Comparison of ENCODE assay signal across 8 cellular contexts in genomic region chr5:68239485-68239884, GRCh38. TPM values are rescaled to one million over a fixed set of nuclear protein-coding genes. Genes with fewer than 3 reads are reported as not detected.
DNase-seq lines count a peak whose midpoint lies in the region; ATAC-seq and TF ChIP-seq lines count a peak whose summit lies in the region.

No MANE protein-coding gene starts in this region.

- H3K27ac Mint-ChIP-seq in activated T-helper 17 cell treated with anti-CD3 and anti-CD28 coated beads, Interleukin-2, amount 50 U/mL, for 72 hours, result peak overlapping the region; percentile 50
- peak overlapping the region; percentile 53 for H3K27ac Mint-ChIP-seq in glutamatergic neuron (ENCODE audit: unreplicated experiment)

- H3K79me2 ChIP-seq in OCI-LY7 (ENCODE audit: insufficient read depth, low read depth, low read length), result peaks cover 50% of the 10 kb centered on the region

- H3K36me3 Mint-ChIP-seq in activated T-helper 17 cell treated with anti-CD3 and anti-CD28 coated beads, Interleukin-2, amount 50 U/mL, for 72 hours (ENCODE audit: low read depth), result peaks cover 16% of the 10 kb centered on the region
- H3K36me3 Mint-ChIP-seq in glutamatergic neuron (ENCODE audit: unreplicated experiment), result no peaks in the 10 kb centered on the region

- TF ChIP-seq CTCF in OCI-LY7 (conservative IDR thresholded peaks at IDR 0.05; ENCODE audit: low read length) (no peak), glutamatergic neuron (IDR thresholded peaks at IDR 0.05; ENCODE audit: partially characterized antibody, unreplicated experiment) (no peak), sigmoid colon (IDR thresholded peaks at IDR 0.05) (no peak)

- peak overlapping the region; percentile 13; the same call in 1 of the 2 replicates for H3K4me2 ChIP-seq in OCI-LY7 (ENCODE audit: low read length)

- H3K4me1 ChIP-seq in OCI-LY7 (ENCODE audit: insufficient read depth, low read length, poor library complexity, severe bottlenecking), result peaks cover 12% of the 10 kb centered on the region
- H3K4me1 ChIP-seq in sigmoid colon, result peaks cover 0 to 97% (median 83%) of the 10 kb centered on the region in 4 donors
- peaks cover 6 to 8% of the 10 kb centered on the region in 2 donors for H3K4me1 ChIP-seq in aorta (ENCODE audit: control insufficient read depth in 1 of 2, insufficient read depth in 2 of 2, low read length in 2 of 2)
- no peaks in the 10 kb centered on the region; the same call in 1 of the 2 replicates for H3K4me1 ChIP-seq in SJCRH30

- H3K4me3 Mint-ChIP-seq in activated T-helper 17 cell treated with anti-CD3 and anti-CD28 coated beads, Interleukin-2, amount 50 U/mL, for 72 hours, result peak overlapping the region; percentile 53
- no peak overlapping the region for H3K4me3 Mint-ChIP-seq in glutamatergic neuron (ENCODE audit: unreplicated experiment)

- no peaks in the 10 kb centered on the region for H3K9me3 Mint-ChIP-seq in activated T-helper 17 cell treated with anti-CD3 and anti-CD28 coated beads, Interleukin-2, amount 50 U/mL, for 72 hours
- no peaks in the 10 kb centered on the region for H3K9me3 Mint-ChIP-seq in glutamatergic neuron (ENCODE audit: unreplicated experiment)

- no peaks in the 10 kb centered on the region for H3K27me3 Mint-ChIP-seq in activated T-helper 17 cell treated with anti-CD3 and anti-CD28 coated beads, Interleukin-2, amount 50 U/mL, for 72 hours
- no peaks in the 10 kb centered on the region for H3K27me3 Mint-ChIP-seq in glutamatergic neuron (ENCODE audit: unreplicated experiment)

- TF ChIP-seq POLR2A in sigmoid colon (IDR thresholded peaks at IDR 0.05), result no peak

- peaks cover 57% of the 10 kb centered on the region for H3K4me1 Mint-ChIP-seq in activated T-helper 17 cell treated with anti-CD3 and anti-CD28 coated beads, Interleukin-2, amount 50 U/mL, for 72 hours
- peaks cover 25% of the 10 kb centered on the region for H3K4me1 Mint-ChIP-seq in glutamatergic neuron (ENCODE audit: low read depth, unreplicated experiment)

- H3K27ac ChIP-seq in OCI-LY7 (ENCODE audit: low read depth, low read length, poor library complexity, severe bottlenecking) (no peak overlapping the region), sigmoid colon (peak overlapping the region; percentile 55 to 74 (median 65)), aorta (ENCODE audit: low read depth in 1 of 2, low read length in 2 of 2) (peak overlapping the region in 1 of 2 donors; percentile 28), SJCRH30 (no peak overlapping the region)

- CTCF ChIA-PET in OCI-LY7 (lab: Charles Lee; ENCODE audit: unreplicated experiment), result no interaction called here

- BruUV-seq in OCI-LY7 (replicated peaks; lab: Mats Ljungman, UMichigan), result no TSS peak

- 2 to 10% methylated on average over 7 of the region's 7 CpGs for WGBS in sigmoid colon, 2 donors
- WGBS in aorta, 2 donors, result 20 to 22% methylated on average over 7 of the region's 7 CpGs

- H3K9me3 ChIP-seq in OCI-LY7 (ENCODE audit: low read length) (no peaks in the 10 kb centered on the region), sigmoid colon (no peaks in the 10 kb centered on the region), aorta (ENCODE audit: control insufficient read depth, low read length) (no peaks in the 10 kb centered on the region), SJCRH30 (replicated peaks) (no peaks in the 10 kb centered on the region)

- TF ChIP-seq EP300 in sigmoid colon (IDR thresholded peaks at IDR 0.05), result peak in 3 of 4 donors; percentile 62 to 94 (median 81)

- H3K27me3 ChIP-seq in sigmoid colon (no peaks in the 10 kb centered on the region), aorta (ENCODE audit: control insufficient read depth in 1 of 2, insufficient read depth in 2 of 2, low read length in 1 of 2) (no peaks in the 10 kb centered on the region), SJCRH30 (no peaks in the 10 kb centered on the region)

- no peak overlapping the region for H2AFZ ChIP-seq in OCI-LY7 (ENCODE audit: low read length)

- no peak for DNase-seq in OCI-LY7 (ENCODE audit: low spot score)
- DNase-seq in glutamatergic neuron, result peak; percentile 45
- DNase-seq in sigmoid colon, result peak; percentile 95
- peak; percentile 87 to 90 for DNase-seq in aorta
- DNase-seq in SJCRH30, result no peak

- POLR2A ChIA-PET in OCI-LY7 (lab: Charles Lee), result interaction anchor here (0.6 to 1.9 kb wide), 4 partner anchors 17 to 1359 kb away, joined by 4 to 5 read pairs (median 4); no protein-coding TSS in a partner anchor

- H4K20me1 ChIP-seq in OCI-LY7 (ENCODE audit: insufficient read depth, low read length), result peaks cover 18% of the 10 kb centered on the region

- H3K36me3 ChIP-seq in OCI-LY7 (ENCODE audit: insufficient read depth, low read length) (peaks cover 8% of the 10 kb centered on the region; the same call in 1 of the 2 replicates), sigmoid colon (no peaks in the 10 kb centered on the region), aorta (ENCODE audit: control insufficient read depth in 1 of 2, insufficient read depth in 2 of 2, low read length in 1 of 2) (no peaks in the 10 kb centered on the region), SJCRH30 (no peaks in the 10 kb centered on the region)

- H3K4me3 ChIP-seq in GM08714 (ENCODE audit: low read length) (peak overlapping the region; percentile 13; the same call in 1 of the 2 replicates), OCI-LY7 (ENCODE audit: low read depth, low read length, poor library complexity, severe bottlenecking) (no peak overlapping the region), sigmoid colon (peak overlapping the region in 3 of 4 donors; percentile 1 to 14 (median 6)), aorta (ENCODE audit: low read length in 2 of 2) (peak overlapping the region in 1 of 2 donors; percentile 26), SJCRH30 (no peak overlapping the region)

- intact Hi-C loops in OCI-LY7 (cut with micrococcal nuclease; ENCODE audit: unreplicated experiment) (no loop called here), sigmoid colon (cut with DNase I) (no loop called here), aorta (cut with DNase I) (no loop called here)

- ATAC-seq in HG02642 (IDR thresholded peaks at IDR 0.05; ENCODE audit: poor library complexity, unreplicated experiment) (peak; percentile 93), aorta (ENCODE audit: low FRiP score) (peak; percentile 69)
- peak; percentile 97 for ATAC-seq in activated T-helper 17 cell treated with anti-CD3 and anti-CD28 coated beads, Interleukin-2, amount 50 U/mL, for 72 hours (replicated peaks)

- H3K9me2 ChIP-seq in OCI-LY7 (ENCODE audit: insufficient read depth, low read length), result no peaks in the 10 kb centered on the region

RNA-seq across cellular contexts. Expression of gene PIK3R1, which starts 23.9 kb away (rescaled TPM):
- 14.9 and 15.8 TPM in 2 replicates for total RNA-seq in OCI-LY7 (2014; rRNA removed; shearing (Covaris generic))
- 43.4 and 45.6 TPM in 2 replicates for total RNA-seq in OCI-LY7 (2022)
- 10 to 100 TPM; 47.5 to 57.0 TPM for total RNA-seq in activated T-helper 17 cell treated with anti-CD3 and anti-CD28 coated beads, Interleukin-2, amount 50 U/mL, for 72 hours
- 49.4 TPM for total RNA-seq in glutamatergic neuron (ENCODE audit: unreplicated experiment)
- 100 to 1,000 TPM; 177 to 227 (median 190) TPM for total RNA-seq in sigmoid colon
- polyA plus RNA-seq in sigmoid colon, result 10 to 100 TPM in 2 of 3 donors, 1 to 10 TPM in 1; 9.2 to 28.5 (median 13.2) TPM
- total RNA-seq in aorta, result 100 to 1,000 TPM in 1 of 2 donors, 10 to 100 TPM in 1; 63.4 to 132 TPM
- polyA plus RNA-seq in aorta, result 10 to 100 TPM; 12.3 to 23.2 TPM
- total RNA-seq in SJCRH30 (2014; rRNA removed; shearing (Covaris generic)), result 14.7 and 26.0 TPM in 2 replicates

Comparison
In these comparisons a context has a peak if more than half of its experiments do, and no peak if none do; other contexts are left out.
1. H3K4me3 ChIP-seq: peak in GM08714 (single experiment) and sigmoid colon (3 of 4); none in OCI-LY7 (single experiment) and SJCRH30 (single experiment).
2. DNase-seq: peak in glutamatergic neuron (single experiment), sigmoid colon (single experiment) and aorta (2 of 2); none in OCI-LY7 (single experiment) and SJCRH30 (0 of 2).
3. H3K27ac ChIP-seq: peak in sigmoid colon (4 of 4); none in OCI-LY7 (single experiment) and SJCRH30 (single experiment).
4. Peak in every context shown above with its lines, with median percentiles within 50 percentile points of each other: ATAC-seq.